Comparison of ENCODE assay signal across 8 cellular contexts in genomic region chr11:63999349-64000025, GRCh38. TPM values are rescaled to one million over a fixed set of nuclear protein-coding genes. Genes with fewer than 3 reads are reported as not detected.
DNase-seq lines count a peak whose midpoint lies in the region; ATAC-seq and TF ChIP-seq lines count a peak whose summit lies in the region.

No MANE protein-coding gene starts in this region.

- no peaks in the 10 kb centered on the region for H3K36me3 Mint-ChIP-seq in natural killer cell

- no peaks in the 10 kb centered on the region for H3K36me3 ChIP-seq in testis (ENCODE audit: low read depth, missing control alignments)

- H3K27me3 ChIP-seq in testis: no peaks in the 10 kb centered on the region

- peak; percentile 97 for DNase-seq in HPDE6-E6E7 (ENCODE audit: extremely low spot score)
- DNase-seq in activated CD4-positive, alpha-beta T cell treated with anti-CD3 and anti-CD28 coated beads, Interleukin-2, amount 50 U/mL, for 24 hours (ENCODE audit: low read depth in 1 of 2, low spot score in 1 of 2): peak; percentile 38 to 43
- DNase-seq in effector CD4-positive, alpha-beta T cell: peak; percentile 40
- DNase-seq in natural killer cell: peak; percentile 41
- peak; percentile 44 for DNase-seq in testis
- no peak for DNase-seq in medulla oblongata (ENCODE audit: extremely low spot score)

- ATAC-seq in natural killer cell (peak; percentile 53 to 61 (median 57)), GM18498 (IDR thresholded peaks at IDR 0.05; ENCODE audit: unreplicated experiment) (no peak), GM21423 (IDR thresholded peaks at IDR 0.05; ENCODE audit: unreplicated experiment) (no peak)

- 36% methylated on average over 28 to 48 of the region's 59 CpGs for WGBS in testis, 2 donors

- peaks cover 6 to 19% of the 10 kb centered on the region in 2 donors for H3K27me3 Mint-ChIP-seq in natural killer cell (ENCODE audit: low read depth in 2 of 2)

- no peak for TF ChIP-seq POLR2A in testis (IDR thresholded peaks at IDR 0.05)

- TF ChIP-seq CTCF in natural killer cell (IDR thresholded peaks at IDR 0.05) (no peak), testis (IDR thresholded peaks at IDR 0.05) (no peak)

- peaks cover 0 to 19% of the 10 kb centered on the region in 2 donors for H3K4me1 Mint-ChIP-seq in natural killer cell

- peak overlapping the region in 1 of 2 donors; percentile 26 for H3K4me3 ChIP-seq in testis

- H3K27ac ChIP-seq in testis: no peak overlapping the region

- H3K4me1 ChIP-seq in testis: peaks cover 19% of the 10 kb centered on the region

- H3K4me3 Mint-ChIP-seq in natural killer cell: peak overlapping the region; percentile 25

- intact Hi-C loops in natural killer cell (cut with micrococcal nuclease) (loop anchor here (2.0 kb wide), 1 partner anchor 149 kb away; no protein-coding TSS in a partner anchor), testis (cut with DNase I; ENCODE audit: low total_unique reads) (loop anchor here (2.0 kb wide), 1 partner anchor 149 kb away; no protein-coding TSS in a partner anchor)

- no peak overlapping the region for H3K27ac Mint-ChIP-seq in natural killer cell

- no peaks in the 10 kb centered on the region for H3K9me3 Mint-ChIP-seq in natural killer cell

- no peaks in the 10 kb centered on the region for H3K9me3 ChIP-seq in testis

RNA-seq across cellular contexts. Expression of gene OTUB1, which starts 13.2 kb away (rescaled TPM):
- total RNA-seq in natural killer cell (10 to 100 TPM; 73.6 to 88.9 (median 82.4) TPM), testis (100 to 1,000 TPM; 121 to 145 TPM)
- polyA plus RNA-seq in testis (ENCODE audit: insufficient read depth, low read depth, low replicate concordance): 115 TPM

RNA-seq across cellular contexts. Expression of gene COX8A, which starts 25.1 kb away (rescaled TPM):
- total RNA-seq in natural killer cell (100 to 1,000 TPM; 143 to 166 (median 145) TPM), testis (100 to 1,000 TPM; 438 to 536 TPM)
- polyA plus RNA-seq in testis (ENCODE audit: insufficient read depth, low read depth, low replicate concordance): 212 TPM

RNA-seq across cellular contexts. Expression of gene FLRT1, which starts 36.2 kb away (rescaled TPM):
- not detected for total RNA-seq in natural killer cell
- under 1 TPM; 0.74 to 0.79 TPM for total RNA-seq in testis
- 0.67 TPM for polyA plus RNA-seq in testis (ENCODE audit: insufficient read depth, low read depth, low replicate concordance)

Comparison
In these comparisons a context has a peak if more than half of its experiments do, and no peak if none do; other contexts are left out.
1. ATAC-seq: peak in natural killer cell (3 of 3); none in GM18498 (single experiment) and GM21423 (single experiment).